In genomic region chr2:217838409-217838831, GRCh38 we compare ENCODE assay signal across 1 cellular context.
TF ChIP-seq lines count a peak whose summit lies in the region.

No MANE protein-coding gene starts in this region.

TF ChIP-seq in IMR-90, 13 proteins besides CTCF, POLR2A, EP300 and RAD21 (continued from another document):
- TF ChIP-seq NFE2L2 (IDR thresholded peaks at IDR 0.05; ENCODE audit: low read depth, low read length) (no peak), CHD1 (IDR thresholded peaks at IDR 0.05; ENCODE audit: low read depth, low read length) (no peak), RCOR1 (IDR thresholded peaks at IDR 0.05; ENCODE audit: insufficient replicate concordance, low read length) (no peak), MAFK (IDR thresholded peaks at IDR 0.05; ENCODE audit: low read depth, low read length) (no peak), ELK1 (IDR thresholded peaks at IDR 0.05; ENCODE audit: borderline replicate concordance, low read depth, low read length) (no peak), FOS (IDR thresholded peaks at IDR 0.05; ENCODE audit: low read depth, low read length) (no peak), RFX5 (IDR thresholded peaks at IDR 0.05; ENCODE audit: low read depth, low read length) (no peak), CEBPB (IDR thresholded peaks at IDR 0.05; ENCODE audit: low read depth, low read length) (no peak), MAZ (IDR thresholded peaks at IDR 0.05; ENCODE audit: borderline replicate concordance, low read depth, low read length) (no peak), USF2 (IDR thresholded peaks at IDR 0.05; ENCODE audit: low read depth, low read length) (no peak)
